Comparison of ENCODE assay signal across 19 cellular contexts in the genomic region with DNA sequence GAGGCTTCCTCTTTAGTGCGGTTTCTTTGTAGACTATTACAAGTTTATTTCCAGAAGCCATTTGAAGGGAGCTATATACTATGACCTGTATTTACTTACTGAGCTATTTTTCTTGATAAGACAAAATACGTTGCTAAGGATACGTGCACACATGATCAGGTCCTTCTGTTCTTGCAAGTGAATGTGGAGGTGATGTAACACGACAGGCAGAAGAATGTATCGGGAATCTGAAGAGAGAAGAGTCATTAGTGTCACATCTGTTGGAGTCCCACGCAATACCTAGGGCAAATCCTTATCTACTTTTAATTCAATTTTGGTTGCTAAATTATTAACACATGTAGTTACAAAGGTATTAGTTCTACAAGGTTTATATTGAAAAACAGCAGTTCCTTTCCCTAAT.
DNase-seq lines count a peak whose midpoint lies in the region; ATAC-seq and TF ChIP-seq lines count a peak whose summit lies in the region.
"Had no signal": no experiment of that assay in that cellular context is flagged by ENCODE, and none has a peak within 500 bp of the region (broad histone marks: within the 10 kb centered on the region; RNA-seq: fewer than 3 reads in every experiment).

No MANE protein-coding gene starts in this region.

- no peaks in the 10 kb centered on the region for H4K20me1 ChIP-seq in SK-N-SH (ENCODE audit: insufficient read depth)

- DNase-seq in SK-N-SH (peak; percentile 48), body of pancreas (peak in 1 of 4 donors; percentile 7), left colon (no peak), putamen (ENCODE audit: low spot score) (peak; percentile 74), DMS 273 (lab: John Stamatoyannopoulos, UW; ENCODE audit: unreplicated experiment) (no peak)
- DNase-seq: ACHN; Caco-2; CD4-positive, alpha-beta T cell; DMS153; DMS79; GDM1; GOT3; H7; HFFc6 had no signal

- H3K36me3 ChIP-seq in SK-N-SH (replicated peaks in 1 of 2; ENCODE audit: control insufficient read depth in 1 of 2, insufficient read depth in 2 of 2, low read length in 1 of 2) (peaks cover 0 to 11% of the 10 kb centered on the region in 2 experiments), body of pancreas (replicated peaks in 1 of 2; ENCODE audit: insufficient read depth in 1 of 2, low read depth in 2 of 2) (no peaks in the 10 kb centered on the region)

- no peak overlapping the region for H3K4me2 ChIP-seq in SK-N-SH

- no peak for TF ChIP-seq POLR2A in body of pancreas (IDR thresholded peaks at IDR 0.05)

- peak overlapping the region in 1 of 2 experiments; percentile 11; a peak in 1 of 4 replicates for H3K27ac ChIP-seq in SK-N-SH (ENCODE audit: low read depth in 2 of 2, low read length in 1 of 2)
- H3K27ac ChIP-seq in body of pancreas, result no peak overlapping the region
- H3K27ac ChIP-seq: C4-2B had no signal

- H3K9me2 ChIP-seq in SK-N-SH, result no peaks in the 10 kb centered on the region

- H3K79me2 ChIP-seq in SK-N-SH (ENCODE audit: insufficient read depth), result no peaks in the 10 kb centered on the region

- H3K4me1 ChIP-seq in SK-N-SH (ENCODE audit: control insufficient read depth in 1 of 2, insufficient read depth in 2 of 2, low read depth in 1 of 2, low read length in 1 of 2) (peaks cover 0 to 13% of the 10 kb centered on the region in 2 experiments; a peak in 2 of 4 replicates), body of pancreas (no peaks in the 10 kb centered on the region)
- H3K4me1 ChIP-seq: Caco-2 had no signal

- 78% methylated on average over 6 of the region's 6 CpGs for WGBS in SK-N-SH (ENCODE audit: low lambda C conversion rate)
- WGBS in body of pancreas, 2 donors, result 29 to 47% methylated on average over 6 of the region's 6 CpGs

- H3F3A ChIP-seq in SK-N-SH (replicated peaks; ENCODE audit: insufficient read depth), result no peaks in the 10 kb centered on the region

- TF ChIP-seq RAD21 in SK-N-SH (IDR thresholded peaks at IDR 0.05; ENCODE audit: low read length), result no peak

- H3K4me3 ChIP-seq in SK-N-SH (ENCODE audit: low read depth in 2 of 2, low read length in 1 of 2) (no peak overlapping the region), body of pancreas (no peak overlapping the region)

- peak in 1 of 2 experiments; percentile 81; a peak in 2 of 4 replicates for TF ChIP-seq EP300 in SK-N-SH (IDR thresholded peaks at IDR 0.05; ENCODE audit: borderline replicate concordance in 1 of 2, low read depth in 1 of 2, low read length in 1 of 2)

- no peak overlapping the region for H2AFZ ChIP-seq in SK-N-SH (ENCODE audit: low read depth)

- TF ChIP-seq CTCF in SK-N-SH (IDR thresholded peaks at IDR 0.05), result no peak
- no peak for TF ChIP-seq CTCF in body of pancreas (IDR thresholded peaks at IDR 0.05)

- POLR2A ChIA-PET in SK-N-SH (lab: Yijun Ruan, JAX), result no interaction called here

- CTCF ChIA-PET in SK-N-SH (lab: Yijun Ruan, JAX), result interaction anchor here (5.0 kb wide), 2 partner anchors 8 to 84 kb away, joined by 29 to 36 read pairs; no protein-coding TSS in a partner anchor

- no peak overlapping the region for H3K9ac ChIP-seq in SK-N-SH

- H3K9me3 ChIP-seq in SK-N-SH (no peaks in the 10 kb centered on the region), body of pancreas (no peaks in the 10 kb centered on the region)
- H3K9me3 ChIP-seq: Caco-2 had no signal

- H3K27me3 ChIP-seq in SK-N-SH (ENCODE audit: insufficient read depth), result no peaks in the 10 kb centered on the region
- H3K27me3 ChIP-seq in body of pancreas, result no peaks in the 10 kb centered on the region

- intact Hi-C loops in body of pancreas (cut with DNase I), result no loop called here
- intact Hi-C loops in left colon (cut with DNase I, micrococcal nuclease), result no loop called here

- ATAC-seq in body of pancreas (peak; percentile 87), left colon (peak; percentile 89), GM21619 (IDR thresholded peaks at IDR 0.05; ENCODE audit: unreplicated experiment) (no peak), GM21381 (IDR thresholded peaks at IDR 0.05; ENCODE audit: unreplicated experiment) (no peak)
- ATAC-seq: HCT116, HepG2 had no signal

TF ChIP-seq in SK-N-SH, 30 proteins besides CTCF, POLR2A, EP300 and RAD21:
- TF ChIP-seq CHD2 (IDR thresholded peaks at IDR 0.05; ENCODE audit: low read length, partially characterized antibody) (peak; percentile 76), POLR2AphosphoS5 (IDR thresholded peaks at IDR 0.05; ENCODE audit: low read depth, low read length) (no peak), RFX5 (IDR thresholded peaks at IDR 0.05; ENCODE audit: low read length) (no peak), ELF1 (IDR thresholded peaks at IDR 0.05) (no peak), RXRA (IDR thresholded peaks at IDR 0.05; ENCODE audit: borderline replicate concordance, low read depth) (no peak), TCF12 (IDR thresholded peaks at IDR 0.05) (peak; percentile 26; the same call in 1 of the 2 replicates), MXI1 (IDR thresholded peaks at IDR 0.05; ENCODE audit: low read depth, low read length) (peak; percentile 47; the same call in 1 of the 2 replicates), RCOR1 (IDR thresholded peaks at IDR 0.05; ENCODE audit: low read length) (peak; percentile 94), YY1 (IDR thresholded peaks at IDR 0.05; ENCODE audit: low read depth) (no peak), FOSL2 (IDR thresholded peaks at IDR 0.05; ENCODE audit: borderline replicate concordance, low read depth) (no peak), SMC3 (IDR thresholded peaks at IDR 0.05; ENCODE audit: low read depth, low read length) (no peak), GATA2 (CRISPR knock-in tag; IDR thresholded peaks at IDR 0.05) (peak; percentile 71), TAF1 (IDR thresholded peaks at IDR 0.05; ENCODE audit: borderline replicate concordance, low read depth, low read length) (no peak), GABPA (IDR thresholded peaks at IDR 0.05; ENCODE audit: low read depth) (no peak), NFIC (IDR thresholded peaks at IDR 0.05; ENCODE audit: borderline replicate concordance) (no peak)
- TF ChIP-seq, protein P1, sequence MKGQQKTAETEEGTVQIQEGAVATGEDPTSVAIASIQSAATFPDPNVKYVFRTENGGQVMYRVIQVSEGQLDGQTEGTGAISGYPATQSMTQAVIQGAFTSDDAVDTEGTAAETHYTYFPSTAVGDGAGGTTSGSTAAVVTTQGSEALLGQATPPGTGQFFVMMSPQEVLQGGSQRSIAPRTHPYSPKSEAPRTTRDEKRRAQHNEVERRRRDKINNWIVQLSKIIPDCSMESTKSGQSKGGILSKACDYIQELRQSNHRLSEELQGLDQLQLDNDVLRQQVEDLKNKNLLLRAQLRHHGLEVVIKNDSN (IDR thresholded peaks at IDR 0.05; ENCODE audit: borderline replicate concordance, low read depth), result no peak
- TF ChIP-seq, protein P2, sequence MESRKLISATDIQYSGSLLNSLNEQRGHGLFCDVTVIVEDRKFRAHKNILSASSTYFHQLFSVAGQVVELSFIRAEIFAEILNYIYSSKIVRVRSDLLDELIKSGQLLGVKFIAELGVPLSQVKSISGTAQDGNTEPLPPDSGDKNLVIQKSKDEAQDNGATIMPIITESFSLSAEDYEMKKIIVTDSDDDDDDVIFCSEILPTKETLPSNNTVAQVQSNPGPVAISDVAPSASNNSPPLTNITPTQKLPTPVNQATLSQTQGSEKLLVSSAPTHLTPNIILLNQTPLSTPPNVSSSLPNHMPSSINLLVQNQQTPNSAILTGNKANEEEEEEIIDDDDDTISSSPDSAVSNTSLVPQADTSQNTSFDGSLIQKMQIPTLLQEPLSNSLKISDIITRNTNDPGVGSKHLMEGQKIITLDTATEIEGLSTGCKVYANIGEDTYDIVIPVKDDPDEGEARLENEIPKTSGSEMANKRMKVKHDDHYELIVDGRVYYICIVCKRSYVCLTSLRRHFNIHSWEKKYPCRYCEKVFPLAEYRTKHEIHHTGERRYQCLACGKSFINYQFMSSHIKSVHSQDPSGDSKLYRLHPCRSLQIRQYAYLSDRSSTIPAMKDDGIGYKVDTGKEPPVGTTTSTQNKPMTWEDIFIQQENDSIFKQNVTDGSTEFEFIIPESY (IDR thresholded peaks at IDR 0.05; ENCODE audit: borderline replicate concordance, low read depth), result no peak

Comparison
In these comparisons a context has a peak if more than half of its experiments do, and no peak if none do; other contexts are left out.
1. DNase-seq: peak in SK-N-SH (single experiment) and putamen (single experiment); none in left colon (0 of 2) and DMS 273 (single experiment).
2. ATAC-seq: peak in body of pancreas (single experiment) and left colon (single experiment); none in GM21619 (single experiment) and GM21381 (single experiment).